ENCODE assay signal across 16 cellular contexts in genomic region chr2:60898567-60898966, GRCh38. TPM values are rescaled to one million over a fixed set of nuclear protein-coding genes. Genes with fewer than 3 reads are reported as not detected.
A peak's percentile ranks its signal among the peaks of the same experiment; 100 is the strongest.
DNase-seq lines count a peak whose midpoint lies in the region; ATAC-seq and TF ChIP-seq lines count a peak whose summit lies in the region.
"Had no signal": no experiment of that assay in that cellular context is flagged by ENCODE, and none has a peak within 500 bp of the region (broad histone marks: within the 10 kb centered on the region; RNA-seq: fewer than 3 reads in every experiment).

No MANE protein-coding gene starts in this region.

- H3F3A ChIP-seq in smooth muscle cell (ENCODE audit: low read depth), result no peaks in the 10 kb centered on the region

- no peak overlapping the region for H3K4me2 ChIP-seq in smooth muscle cell

- peak; percentile 6 for DNase-seq in NCI-H2029 (lab: John Stamatoyannopoulos, UW)
- DNase-seq in NCI-H2029 treated with DMSO at 0.1 percent for 48 hours (lab: John Stamatoyannopoulos, UW), result no peak
- DNase-seq in activated naive CD4-positive, alpha-beta T cell treated with anti-CD3 and anti-CD28 coated beads, Interleukin-2, amount 50 U/mL, for 72 hours (ENCODE audit: low spot score in 2 of 2), result no peak
- DNase-seq in activated naive CD4-positive, alpha-beta T cell treated with anti-CD3 and anti-CD28 coated beads, Interleukin-2, amount 10 ng/mL, durations not matched to agents 7 days and 5 days, result no peak
- DNase-seq in activated naive CD8-positive, alpha-beta T cell treated with anti-CD3 and anti-CD28 coated beads, Interleukin-2, amount 50 U/mL, for 24 hours, result no peak
- DNase-seq in NCI-H748 treated with DMSO at 0.1 percent for 48 hours (lab: John Stamatoyannopoulos, UW), result no peak
- no peak for DNase-seq in smooth muscle cell (lab: John Stamatoyannopoulos, UW; ENCODE audit: unreplicated experiment)
- DNase-seq: NCI-H1436, NCI-H2107, NCI-H345, NCI-H526 treated with DMSO at 0.1 percent for 48 hours, Peyer's patch, Right ventricle myocardium superior had no signal

- H3K27me3 ChIP-seq in smooth muscle cell (ENCODE audit: low read depth), result no peaks in the 10 kb centered on the region
- H3K27me3 ChIP-seq: BLaER1 treated with 17β-estradiol and CSF1 and Interleukin-3, amounts not matched to agents 10 nM and 100 nM; Peyer's patch had no signal

- no peak for TF ChIP-seq CTCF in smooth muscle cell (IDR thresholded peaks at IDR 0.05; ENCODE audit: borderline replicate concordance, insufficient read depth, poor library complexity, severe bottlenecking)

- H3K27me3 Mint-ChIP-seq in activated naive CD4-positive, alpha-beta T cell treated with anti-CD3 and anti-CD28 coated beads, Interleukin-2, amount 10 ng/mL, durations not matched to agents 7 days and 5 days, result no peaks in the 10 kb centered on the region
- H3K27me3 Mint-ChIP-seq in activated naive CD8-positive, alpha-beta T cell treated with anti-CD3 and anti-CD28 coated beads, Interleukin-2, amount 50 U/mL, for 24 hours, result peaks cover 2% of the 10 kb centered on the region
- no peaks in the 10 kb centered on the region for H3K27me3 Mint-ChIP-seq in stimulated activated memory B cell treated with anti-CD40 and anti-IgM and Interleukin-4, amounts not matched to agents 10 μg/mL and 1 μg/mL and 100 μg/mL, for 72 hours

- H3K4me3 Mint-ChIP-seq in activated naive CD4-positive, alpha-beta T cell treated with anti-CD3 and anti-CD28 coated beads, Interleukin-2, amount 10 ng/mL, durations not matched to agents 7 days and 5 days, result no peak overlapping the region
- H3K4me3 Mint-ChIP-seq in activated naive CD8-positive, alpha-beta T cell treated with anti-CD3 and anti-CD28 coated beads, Interleukin-2, amount 50 U/mL, for 24 hours, result peak overlapping the region; percentile 5
- peak overlapping the region; percentile 60 for H3K4me3 Mint-ChIP-seq in stimulated activated memory B cell treated with anti-CD40 and anti-IgM and Interleukin-4, amounts not matched to agents 10 μg/mL and 1 μg/mL and 100 μg/mL, for 72 hours

- no peak overlapping the region for H3K4me3 ChIP-seq in smooth muscle cell
- H3K4me3 ChIP-seq: Peyer's patch had no signal

- H2AFZ ChIP-seq in smooth muscle cell (ENCODE audit: low read depth), result no peak overlapping the region

- H3K36me3 ChIP-seq in smooth muscle cell (ENCODE audit: low read depth), result peaks cover 14% of the 10 kb centered on the region

- no peak overlapping the region for H3K9ac ChIP-seq in smooth muscle cell (ENCODE audit: low read depth)

- no peak overlapping the region for H3K27ac ChIP-seq in smooth muscle cell (ENCODE audit: low read depth)
- H3K27ac ChIP-seq: 22Rv1 had no signal

- H3K36me3 Mint-ChIP-seq in activated naive CD4-positive, alpha-beta T cell treated with anti-CD3 and anti-CD28 coated beads, Interleukin-2, amount 50 U/mL, for 72 hours, result peaks cover 30 to 39% of the 10 kb centered on the region in 2 donors
- peaks cover 41% of the 10 kb centered on the region for H3K36me3 Mint-ChIP-seq in activated naive CD4-positive, alpha-beta T cell treated with anti-CD3 and anti-CD28 coated beads, Interleukin-2, amount 10 ng/mL, durations not matched to agents 7 days and 5 days
- H3K36me3 Mint-ChIP-seq in activated naive CD8-positive, alpha-beta T cell treated with anti-CD3 and anti-CD28 coated beads, Interleukin-2, amount 50 U/mL, for 24 hours (ENCODE audit: low read depth), result peaks cover 89% of the 10 kb centered on the region
- peaks cover 69% of the 10 kb centered on the region for H3K36me3 Mint-ChIP-seq in stimulated activated memory B cell treated with anti-CD40 and anti-IgM and Interleukin-4, amounts not matched to agents 10 μg/mL and 1 μg/mL and 100 μg/mL, for 72 hours

- no peaks in the 10 kb centered on the region for H3K4me1 ChIP-seq in smooth muscle cell (ENCODE audit: low read depth)

- peak overlapping the region; percentile 68 to 88 for H3K27ac Mint-ChIP-seq in activated naive CD4-positive, alpha-beta T cell treated with anti-CD3 and anti-CD28 coated beads, Interleukin-2, amount 50 U/mL, for 72 hours
- no peak overlapping the region for H3K27ac Mint-ChIP-seq in activated naive CD4-positive, alpha-beta T cell treated with anti-CD3 and anti-CD28 coated beads, Interleukin-2, amount 10 ng/mL, durations not matched to agents 7 days and 5 days
- H3K27ac Mint-ChIP-seq in activated naive CD8-positive, alpha-beta T cell treated with anti-CD3 and anti-CD28 coated beads, Interleukin-2, amount 50 U/mL, for 24 hours, result peak overlapping the region; percentile 98
- H3K27ac Mint-ChIP-seq in stimulated activated memory B cell treated with anti-CD40 and anti-IgM and Interleukin-4, amounts not matched to agents 10 μg/mL and 1 μg/mL and 100 μg/mL, for 72 hours, result peak overlapping the region; percentile 77

- no peak for ATAC-seq in activated naive CD4-positive, alpha-beta T cell treated with anti-CD3 and anti-CD28 coated beads, Interleukin-2, amount 50 U/mL, for 72 hours
- no peak for ATAC-seq in activated naive CD8-positive, alpha-beta T cell treated with anti-CD3 and anti-CD28 coated beads, Interleukin-2, amount 50 U/mL, for 24 hours
- ATAC-seq in stimulated activated memory B cell treated with anti-CD40 and anti-IgM and Interleukin-4, amounts not matched to agents 10 μg/mL and 1 μg/mL and 100 μg/mL, for 72 hours, result no peak

- H3K9me3 Mint-ChIP-seq in activated naive CD4-positive, alpha-beta T cell treated with anti-CD3 and anti-CD28 coated beads, Interleukin-2, amount 50 U/mL, for 72 hours, result no peaks in the 10 kb centered on the region
- H3K9me3 Mint-ChIP-seq in activated naive CD4-positive, alpha-beta T cell treated with anti-CD3 and anti-CD28 coated beads, Interleukin-2, amount 10 ng/mL, durations not matched to agents 7 days and 5 days, result no peaks in the 10 kb centered on the region
- no peaks in the 10 kb centered on the region for H3K9me3 Mint-ChIP-seq in activated naive CD8-positive, alpha-beta T cell treated with anti-CD3 and anti-CD28 coated beads, Interleukin-2, amount 50 U/mL, for 24 hours
- no peaks in the 10 kb centered on the region for H3K9me3 Mint-ChIP-seq in stimulated activated memory B cell treated with anti-CD40 and anti-IgM and Interleukin-4, amounts not matched to agents 10 μg/mL and 1 μg/mL and 100 μg/mL, for 72 hours

- 86% methylated on average over 1 of the region's 1 CpG for WGBS in smooth muscle cell (ENCODE audit: low lambda C conversion rate)

- H3K4me1 Mint-ChIP-seq in activated naive CD4-positive, alpha-beta T cell treated with anti-CD3 and anti-CD28 coated beads, Interleukin-2, amount 10 ng/mL, durations not matched to agents 7 days and 5 days, result no peaks in the 10 kb centered on the region
- H3K4me1 Mint-ChIP-seq in activated naive CD8-positive, alpha-beta T cell treated with anti-CD3 and anti-CD28 coated beads, Interleukin-2, amount 50 U/mL, for 24 hours, result peaks cover 78% of the 10 kb centered on the region
- peaks cover 56% of the 10 kb centered on the region for H3K4me1 Mint-ChIP-seq in stimulated activated memory B cell treated with anti-CD40 and anti-IgM and Interleukin-4, amounts not matched to agents 10 μg/mL and 1 μg/mL and 100 μg/mL, for 72 hours

- H4K20me1 ChIP-seq in smooth muscle cell (ENCODE audit: low read depth), result no peaks in the 10 kb centered on the region

- no peaks in the 10 kb centered on the region for H3K79me2 ChIP-seq in smooth muscle cell (ENCODE audit: low read depth)

- CTCF ChIA-PET in activated naive CD4-positive, alpha-beta T cell treated with anti-CD3 and anti-CD28 coated beads, Interleukin-2, amount 10 ng/mL, durations not matched to agents 7 days and 5 days (lab: Charles Lee), result no interaction called here

- H3K9me3 ChIP-seq in smooth muscle cell (replicated peaks; ENCODE audit: low read depth), result no peaks in the 10 kb centered on the region
- H3K9me3 ChIP-seq: BLaER1 treated with 17β-estradiol and CSF1 and Interleukin-3, amounts not matched to agents 10 nM and 100 nM; Peyer's patch had no signal

RNA-seq across cellular contexts. Expression of gene REL, which starts 17.2 kb away (rescaled TPM):
- 10 to 100 TPM; 23.3 to 93.0 TPM for total RNA-seq in activated naive CD4-positive, alpha-beta T cell treated with anti-CD3 and anti-CD28 coated beads, Interleukin-2, amount 50 U/mL, for 72 hours
- total RNA-seq in smooth muscle cell, result 10.5 and 15.3 TPM in 2 replicates
- 2.3 and 4.8 TPM in 2 replicates for polyA plus RNA-seq in smooth muscle cell
